Comparison of ENCODE assay signal across 9 cellular contexts in the genomic region with DNA sequence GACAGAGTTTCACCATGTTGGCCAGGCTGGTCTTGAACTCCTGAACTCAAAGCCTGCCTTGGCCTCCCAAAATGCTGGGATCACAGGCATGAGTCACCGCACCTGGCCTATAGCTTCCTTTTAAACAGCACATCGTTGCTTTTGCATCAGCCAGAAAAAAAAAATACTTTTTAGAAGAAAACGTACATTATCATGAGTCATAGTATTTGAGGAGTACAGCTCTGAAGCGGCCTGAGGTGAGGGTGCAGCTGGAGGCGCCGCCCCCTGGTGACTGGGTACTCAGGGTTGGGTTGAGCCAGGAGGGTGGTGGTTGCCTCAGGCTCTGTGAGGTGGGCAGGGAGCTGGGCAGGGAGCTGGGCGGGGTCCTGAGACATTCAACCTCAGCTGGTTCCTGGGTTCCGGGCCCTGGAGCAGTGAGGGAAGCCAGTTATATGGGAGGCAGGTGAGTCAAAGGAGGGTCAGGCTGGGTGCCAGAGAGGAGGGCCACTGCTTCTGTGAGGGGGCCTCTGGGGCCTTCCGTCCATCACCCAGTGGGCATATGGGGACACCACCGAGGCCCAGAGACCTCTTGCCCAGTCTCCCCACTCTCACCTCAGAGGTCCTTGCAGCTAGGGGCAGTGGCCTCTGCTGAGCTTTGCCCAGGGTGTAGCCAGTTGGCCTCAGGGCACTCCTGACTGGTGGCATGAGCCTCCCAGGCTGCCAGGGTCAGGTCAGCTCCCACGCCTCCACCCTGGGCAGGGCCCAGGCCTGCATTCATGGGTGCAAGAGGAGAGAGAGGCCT. TPM values are rescaled to one million over a fixed set of nuclear protein-coding genes. Genes with fewer than 3 reads are reported as not detected.
A peak's percentile ranks its signal among the peaks of the same experiment; 100 is the strongest.
DNase-seq lines count a peak whose midpoint lies in the region; ATAC-seq, FAIRE-seq and TF ChIP-seq lines count a peak whose summit lies in the region.
"Had no signal": no experiment of that assay in that cellular context is flagged by ENCODE, and none has a peak within 500 bp of the region (broad histone marks: within the 10 kb centered on the region; RNA-seq: fewer than 3 reads in every experiment).

No MANE protein-coding gene starts in this region.

- H3K27me3 Mint-ChIP-seq in activated CD8-positive, alpha-beta T cell treated with anti-CD3 and anti-CD28 coated beads for 36 hours = peaks cover 16% of the 10 kb centered on the region
- H3K27me3 Mint-ChIP-seq in activated CD8-positive, alpha-beta T cell treated with anti-CD3 and anti-CD28 coated beads, Interleukin-2, amount 10 ng/mL, durations not matched to agents 7 days and 5 days (ENCODE audit: low read depth) = peaks cover 13% of the 10 kb centered on the region
- peaks cover 23% of the 10 kb centered on the region for H3K27me3 Mint-ChIP-seq in stimulated activated naive CD8-positive, alpha-beta T cell treated with anti-CD3 and anti-CD28 coated beads, Interleukin-15, amount 100 ng/mL, for 72 hours

- peak; percentile 92 for ATAC-seq in activated CD8-positive, alpha-beta T cell treated with anti-CD3 and anti-CD28 coated beads for 36 hours
- no peak for ATAC-seq in activated CD8-positive, alpha-beta T cell treated with anti-CD3 and anti-CD28 coated beads, Interleukin-2, amount 10 ng/mL, durations not matched to agents 7 days and 5 days
- peak; percentile 79 for ATAC-seq in stimulated activated naive CD8-positive, alpha-beta T cell treated with anti-CD3 and anti-CD28 coated beads, Interleukin-15, amount 100 ng/mL, for 72 hours

- peaks cover 57% of the 10 kb centered on the region for H3K4me1 ChIP-seq in SJSA1 (replicated peaks)
- no peaks in the 10 kb centered on the region for H3K4me1 ChIP-seq in uterus

- DNase-seq in activated CD8-positive, alpha-beta T cell treated with anti-CD3 and anti-CD28 coated beads for 36 hours = peak; percentile 76
- DNase-seq in activated CD8-positive, alpha-beta T cell treated with anti-CD3 and anti-CD28 coated beads, Interleukin-2, amount 10 ng/mL, durations not matched to agents 7 days and 5 days = no peak
- DNase-seq in SJSA1 (ENCODE audit: low read depth in 1 of 2, low spot score in 2 of 2) = peak; percentile 84 to 94
- DNase-seq in glomerular visceral epithelial cell (ENCODE audit: extremely low spot score) = peak; percentile 94
- DNase-seq in stimulated activated naive CD8-positive, alpha-beta T cell treated with anti-CD3 and anti-CD28 coated beads, Interleukin-15, amount 100 ng/mL, for 72 hours = no peak
- DNase-seq in uterus = no peak
- DNase-seq in GM12891 (ENCODE audit: insufficient read length, low spot score) = no peak
- DNase-seq in SKM-1 treated with dmso at 0.1 percent for 144 hours (lab: John Stamatoyannopoulos, UW; ENCODE audit: unreplicated experiment) = no peak
- DNase-seq: activated CD4-positive, alpha-beta T cell treated with anti-CD3 and anti-CD28 coated beads, Interleukin-2, amount 50 U/mL, for 4 hours had no signal

- peaks cover 7% of the 10 kb centered on the region for H3K4me1 Mint-ChIP-seq in activated CD8-positive, alpha-beta T cell treated with anti-CD3 and anti-CD28 coated beads for 36 hours (ENCODE audit: low read depth)
- H3K4me1 Mint-ChIP-seq in activated CD8-positive, alpha-beta T cell treated with anti-CD3 and anti-CD28 coated beads, Interleukin-2, amount 10 ng/mL, durations not matched to agents 7 days and 5 days (ENCODE audit: low read depth) = peaks cover under 1% of the 10 kb centered on the region
- peaks cover 27% of the 10 kb centered on the region for H3K4me1 Mint-ChIP-seq in stimulated activated naive CD8-positive, alpha-beta T cell treated with anti-CD3 and anti-CD28 coated beads, Interleukin-15, amount 100 ng/mL, for 72 hours

- no peak for TF ChIP-seq CTCF in activated CD8-positive, alpha-beta T cell treated with anti-CD3 and anti-CD28 coated beads for 36 hours (IDR thresholded peaks at IDR 0.05)
- TF ChIP-seq CTCF in uterus (IDR thresholded peaks at IDR 0.05) = no peak

- intact Hi-C loops in activated CD8-positive, alpha-beta T cell treated with anti-CD3 and anti-CD28 coated beads for 36 hours (cut with micrococcal nuclease) = no loop called here
- intact Hi-C loops in uterus (cut with DNase I; ENCODE audit: low total_unique reads) = no loop called here

- H3K27ac ChIP-seq in SJSA1 (peak overlapping the region; percentile 66), uterus (no peak overlapping the region)

- FAIRE-seq in GM12891 (lab: Jason Lieb, UNC) = no peak

- CTCF ChIA-PET in activated CD8-positive, alpha-beta T cell treated with anti-CD3 and anti-CD28 coated beads for 36 hours (lab: Charles Lee) = interaction anchor here (1.4 to 3.9 kb wide), 2 partner anchors 19 to 20 kb away, joined by 6 to 32 read pairs; no protein-coding TSS in a partner anchor
- CTCF ChIA-PET in activated CD8-positive, alpha-beta T cell treated with anti-CD3 and anti-CD28 coated beads, Interleukin-2, amount 10 ng/mL, durations not matched to agents 7 days and 5 days (lab: Charles Lee) = interaction anchor here (1.5 to 2.2 kb wide), 2 partner anchors 19 to 30 kb away, joined by 6 to 10 read pairs; no protein-coding TSS in a partner anchor

- H3K4me3 Mint-ChIP-seq in activated CD8-positive, alpha-beta T cell treated with anti-CD3 and anti-CD28 coated beads for 36 hours = no peak overlapping the region
- no peak overlapping the region for H3K4me3 Mint-ChIP-seq in activated CD8-positive, alpha-beta T cell treated with anti-CD3 and anti-CD28 coated beads, Interleukin-2, amount 10 ng/mL, durations not matched to agents 7 days and 5 days
- H3K4me3 Mint-ChIP-seq in stimulated activated naive CD8-positive, alpha-beta T cell treated with anti-CD3 and anti-CD28 coated beads, Interleukin-15, amount 100 ng/mL, for 72 hours = no peak overlapping the region

- H3K27me3 ChIP-seq in SJSA1 (replicated peaks) (no peaks in the 10 kb centered on the region), uterus (no peaks in the 10 kb centered on the region)

- no peaks in the 10 kb centered on the region for H3K9me3 Mint-ChIP-seq in activated CD8-positive, alpha-beta T cell treated with anti-CD3 and anti-CD28 coated beads for 36 hours
- no peaks in the 10 kb centered on the region for H3K9me3 Mint-ChIP-seq in activated CD8-positive, alpha-beta T cell treated with anti-CD3 and anti-CD28 coated beads, Interleukin-2, amount 10 ng/mL, durations not matched to agents 7 days and 5 days (ENCODE audit: insufficient read depth)
- H3K9me3 Mint-ChIP-seq in stimulated activated naive CD8-positive, alpha-beta T cell treated with anti-CD3 and anti-CD28 coated beads, Interleukin-15, amount 100 ng/mL, for 72 hours = no peaks in the 10 kb centered on the region

- H3K4me3 ChIP-seq in SJSA1 (no peak overlapping the region), uterus (no peak overlapping the region)

- H3K27ac Mint-ChIP-seq in activated CD8-positive, alpha-beta T cell treated with anti-CD3 and anti-CD28 coated beads for 36 hours = no peak overlapping the region
- H3K27ac Mint-ChIP-seq in activated CD8-positive, alpha-beta T cell treated with anti-CD3 and anti-CD28 coated beads, Interleukin-2, amount 10 ng/mL, durations not matched to agents 7 days and 5 days = no peak overlapping the region
- no peak overlapping the region for H3K27ac Mint-ChIP-seq in stimulated activated naive CD8-positive, alpha-beta T cell treated with anti-CD3 and anti-CD28 coated beads, Interleukin-15, amount 100 ng/mL, for 72 hours

- H3K36me3 ChIP-seq in SJSA1 (no peaks in the 10 kb centered on the region), uterus (no peaks in the 10 kb centered on the region)

- TF ChIP-seq POLR2A in uterus (IDR thresholded peaks at IDR 0.05) (peak in 1 of 2 donors; percentile 19), GM12891 (IDR thresholded peaks at IDR 0.05; ENCODE audit: low read depth, low read length) (no peak)

- POLR2A ChIA-PET in activated CD8-positive, alpha-beta T cell treated with anti-CD3 and anti-CD28 coated beads for 36 hours (lab: Charles Lee) = interaction anchor here (0.6 to 1.1 kb wide), 3 partner anchors 9 to 19 kb away, joined by 3 read pairs; no protein-coding TSS in a partner anchor
- POLR2A ChIA-PET in activated CD8-positive, alpha-beta T cell treated with anti-CD3 and anti-CD28 coated beads, Interleukin-2, amount 10 ng/mL, durations not matched to agents 7 days and 5 days (lab: Charles Lee) = no interaction called here

- H3K36me3 Mint-ChIP-seq in activated CD8-positive, alpha-beta T cell treated with anti-CD3 and anti-CD28 coated beads for 36 hours (ENCODE audit: low read depth) = no peaks in the 10 kb centered on the region
- no peaks in the 10 kb centered on the region for H3K36me3 Mint-ChIP-seq in activated CD8-positive, alpha-beta T cell treated with anti-CD3 and anti-CD28 coated beads, Interleukin-2, amount 10 ng/mL, durations not matched to agents 7 days and 5 days (ENCODE audit: low read depth)

- H3K9me3 ChIP-seq in SJSA1 (replicated peaks) = no peaks in the 10 kb centered on the region
- no peaks in the 10 kb centered on the region for H3K9me3 ChIP-seq in uterus

TF ChIP-seq in GM12891, 5 proteins besides CTCF, POLR2A, EP300 and RAD21:
- TF ChIP-seq SPI1 (IDR thresholded peaks at IDR 0.05; ENCODE audit: low read depth, low read length) = no peak
- TF ChIP-seq PAX5 (IDR thresholded peaks at IDR 0.05; ENCODE audit: insufficient read depth, low read length, severe bottlenecking) = no peak
- TF ChIP-seq POLR2AphosphoS5 (IDR thresholded peaks at IDR 0.05; ENCODE audit: low read depth, low read length) = no peak
- TF ChIP-seq POU2F2 (IDR thresholded peaks at IDR 0.05; ENCODE audit: low read depth, low read length) = no peak
- no peak for TF ChIP-seq TAF1 (IDR thresholded peaks at IDR 0.05; ENCODE audit: low read depth, low read length)

RNA-seq across cellular contexts. Expression of a gene that starts 11.7 kb away (rescaled TPM):
- total RNA-seq in activated CD8-positive, alpha-beta T cell treated with anti-CD3 and anti-CD28 coated beads for 36 hours = under 1 TPM; 0.41 to 0.54 TPM
- total RNA-seq in activated CD8-positive, alpha-beta T cell treated with anti-CD3 and anti-CD28 coated beads, Interleukin-2, amount 10 ng/mL, durations not matched to agents 7 days and 5 days = under 1 TPM; 0.42 to 0.50 TPM
- total RNA-seq in SJSA1 (2014; rRNA removed; shearing (Covaris generic)) = 700 and 729 TPM in 2 replicates
- total RNA-seq in uterus = 100 to 1,000 TPM; 364 to 646 (median 505) TPM
- polyA plus RNA-seq in GM12891 (2012; ENCODE audit: low read depth, missing spikeins) = 0.53 TPM

RNA-seq across cellular contexts. Expression of a gene that starts 44.3 kb away (rescaled TPM):
- not detected for total RNA-seq in activated CD8-positive, alpha-beta T cell treated with anti-CD3 and anti-CD28 coated beads for 36 hours
- total RNA-seq in activated CD8-positive, alpha-beta T cell treated with anti-CD3 and anti-CD28 coated beads, Interleukin-2, amount 10 ng/mL, durations not matched to agents 7 days and 5 days = not detected
- not detected in 2 replicates for total RNA-seq in SJSA1 (2014; rRNA removed; shearing (Covaris generic))
- 1 to 10 TPM in 2 of 4 donors, not detected in 2; 5.1 to 8.4 TPM for total RNA-seq in uterus
- polyA plus RNA-seq in GM12891 (2012; ENCODE audit: low read depth, missing spikeins) = not detected

Comparison
In these comparisons a context has a peak if more than half of its experiments do, and no peak if none do; other contexts are left out.
1. DNase-seq: peak in activated CD8-positive, alpha-beta T cell treated with anti-CD3 and anti-CD28 coated beads for 36 hours (single experiment), SJSA1 (2 of 2) and glomerular visceral epithelial cell (single experiment); none in activated CD8-positive, alpha-beta T cell treated with anti-CD3 and anti-CD28 coated beads, Interleukin-2, amount 10 ng/mL, durations not matched to agents 7 days and 5 days (single experiment), stimulated activated naive CD8-positive, alpha-beta T cell treated with anti-CD3 and anti-CD28 coated beads, Interleukin-15, amount 100 ng/mL, for 72 hours (0 of 2), uterus (0 of 2), GM12891 (single experiment) and SKM-1 treated with dmso at 0.1 percent for 144 hours (single experiment).
2. RNA of a gene that starts 11.7 kb away (total RNA-seq): 700 to 729 TPM in SJSA1 and 364 to 646 TPM in uterus; 0.41 to 0.54 TPM in activated CD8-positive, alpha-beta T cell treated with anti-CD3 and anti-CD28 coated beads for 36 hours and 0.42 to 0.50 TPM in activated CD8-positive, alpha-beta T cell treated with anti-CD3 and anti-CD28 coated beads, Interleukin-2, amount 10 ng/mL, durations not matched to agents 7 days and 5 days; every median in the first group is over 100 times any median in the second.